In genomic region chr6:131045139-131045538, GRCh38 we compare ENCODE assay signal across 20 cellular contexts.
"Had no signal": no experiment of that assay in that cellular context is flagged by ENCODE, and none has a peak within 500 bp of the region (broad histone marks: within the 10 kb centered on the region; RNA-seq: fewer than 3 reads in every experiment).

No MANE protein-coding gene starts in this region.

- H3K4me3 Mint-ChIP-seq: IgD-negative memory B cell had no signal

- ATAC-seq: K562 had no signal

- DNase-seq: Kasumi-1, MM.1S, NCI-H1092 treated with DMSO at 0.1 percent for 48 hours, NCI-H1417, NCI-H1436 treated with DMSO at 0.1 percent for 48 hours, NCI-H1694, NCI-H187 treated with DMSO at 0.1 percent for 48 hours, NCI-H2029 treated with DMSO at 0.1 percent for 48 hours, NCI-H2171 treated with DMSO at 0.1 percent for 48 hours, NCI-H524, NCI-H69, NCI-H774, Right ventricle myocardium superior, RPMI8226, SIG-M5, SK-N-SH had no signal

- H3K27ac Mint-ChIP-seq: IgD-negative memory B cell had no signal

- H3K27me3 Mint-ChIP-seq: IgD-negative memory B cell had no signal

- FAIRE-seq: HTR-8/SVneo, K562, RCC 7860 had no signal
